ENCODE assay signal across 1 cellular context in genomic region chr5:160460377-160461049, GRCh38.
TF ChIP-seq lines count a peak whose summit lies in the region.

No MANE protein-coding gene starts in this region.

TF ChIP-seq in endothelial cell of umbilical vein, 7 proteins besides CTCF, POLR2A, EP300 and RAD21 (continued from another document):
- no peak for TF ChIP-seq FOS (IDR thresholded peaks at IDR 0.05; ENCODE audit: borderline replicate concordance, insufficient read depth, low read length)
- no peak for TF ChIP-seq EZH2 (IDR thresholded peaks at IDR 0.05; ENCODE audit: borderline replicate concordance, low read depth, low read length, severe bottlenecking)
- TF ChIP-seq MYC (IDR thresholded peaks at IDR 0.05; ENCODE audit: low read depth, low read length), result no peak
- TF ChIP-seq JUN (IDR thresholded peaks at IDR 0.05; ENCODE audit: borderline replicate concordance, insufficient read depth, insufficient read length, low read depth), result no peak
- no peak for TF ChIP-seq POLR2AphosphoS5 (IDR thresholded peaks at IDR 0.05; ENCODE audit: insufficient read depth, low read depth, low read length)
TF ChIP-seq in endothelial cell of umbilical vein: peak in this region for 0.
